In genomic region chr9:114385412-114386181, GRCh38 we compare ENCODE assay signal across 8 cellular contexts. TPM values are rescaled to one million over a fixed set of nuclear protein-coding genes. Genes with fewer than 3 reads are reported as not detected.
DNase-seq lines count a peak whose midpoint lies in the region; ATAC-seq and TF ChIP-seq lines count a peak whose summit lies in the region.

No MANE protein-coding gene starts in this region.

- H2BK120ac ChIP-seq in IMR-90 (ENCODE audit: low read depth, low read length), result peak overlapping the region; percentile 78

- ATAC-seq in GM21423 (IDR thresholded peaks at IDR 0.05; ENCODE audit: unreplicated experiment), result peak; percentile 86
- peak; percentile 56 for ATAC-seq in IMR-90 (ENCODE audit: low read depth)
- ATAC-seq in lower lobe of right lung, result peak; percentile 65 to 84

- POLR2A ChIA-PET in IMR-90 (lab: Charles Lee; ENCODE audit: unreplicated experiment), result interaction anchor here (1.0 kb wide), 1 partner anchor 10 kb away, joined by 3 read pairs; no protein-coding TSS in a partner anchor

- H3K27ac ChIP-seq in IMR-90 (ENCODE audit: insufficient read depth, low read length) (peak overlapping the region; percentile 24), caudate nucleus (ENCODE audit: low read depth, low read length) (peak overlapping the region; percentile 94), lower lobe of right lung (peak overlapping the region; percentile 92)

- peak overlapping the region; percentile 62; the same call in 1 of the 2 replicates for H3K56ac ChIP-seq in IMR-90 (ENCODE audit: extremely low read depth, insufficient read depth, low read length)

- CTCF ChIA-PET in IMR-90 (lab: Yijun Ruan, JAX), result interaction anchor here (0.8 kb wide), 1 partner anchor 20 kb away, joined by 3 read pairs; no protein-coding TSS in a partner anchor

- peak overlapping the region; percentile 44 for H3K4me2 ChIP-seq in IMR-90 (ENCODE audit: low read depth, low read length)

- dilution Hi-C loops in IMR-90 (cut with HindIII; ENCODE audit: low sequenced_read_pairs, unreplicated experiment), result no loop called here

- in situ Hi-C loops in IMR-90 (cut with MboI; ENCODE audit: low sequenced_read_pairs), result no loop called here

- no peaks in the 10 kb centered on the region for H3K27me3 ChIP-seq in IMR-90 (ENCODE audit: control insufficient read depth, insufficient read depth, low read length)
- H3K27me3 ChIP-seq in lower lobe of right lung (ENCODE audit: low read depth), result no peaks in the 10 kb centered on the region

- peak overlapping the region; percentile 93 for H3K4ac ChIP-seq in IMR-90 (ENCODE audit: low read depth, low read length)

- peaks cover 36% of the 10 kb centered on the region for H3K4me1 ChIP-seq in IMR-90 (ENCODE audit: control insufficient read depth, insufficient read depth, low read length)
- peaks cover 89% of the 10 kb centered on the region for H3K4me1 ChIP-seq in lower lobe of right lung

- H2BK20ac ChIP-seq in IMR-90 (ENCODE audit: low read depth, low read length), result peak overlapping the region; percentile 64; the same call in 1 of the 2 replicates

- BruUV-seq in IMR-90 (replicated peaks; lab: Mats Ljungman, UMichigan), result no TSS peak

- peaks cover 21% of the 10 kb centered on the region; the same call in 1 of the 2 replicates for H4K20me1 ChIP-seq in IMR-90 (ENCODE audit: insufficient read depth, low read length)

- peak overlapping the region; percentile 81 for H3K14ac ChIP-seq in IMR-90 (replicated peaks; ENCODE audit: low read depth, low read length)

- DNase-seq in C1 segment of cervical spinal cord (lab: John Stamatoyannopoulos, UW), result peak in 11 of 14 donors; percentile 16 to 79 (median 50)
- DNase-seq in IMR-90, result peak; percentile 95
- DNase-seq in activated CD4-positive, CD25-positive, alpha-beta regulatory T cell treated with anti-CD3 and anti-CD28 coated beads, Interleukin-2, amount 50 U/mL, for 16 hours (ENCODE audit: low read depth, low spot score), result peak; percentile 84
- peak in 57 of 61 donors; percentile 10 to 93 (median 62) for DNase-seq in caudate nucleus (lab: John Stamatoyannopoulos, UW)
- peak; percentile 85 for DNase-seq in lower lobe of right lung
- DNase-seq in stimulated activated CD8-positive, alpha-beta memory T cell treated with anti-CD3 and anti-CD28 coated beads, Interleukin-12 subunit alpha, Interleukin-12 subunit beta, amount 100 ng/mL, for 4 hours (ENCODE audit: low read depth), result peak; percentile 74
- no peak for DNase-seq in LoVo (ENCODE audit: low spot score)

- H3K9me3 ChIP-seq in IMR-90 (ENCODE audit: control insufficient read depth, insufficient read depth, low read length) (no peaks in the 10 kb centered on the region), lower lobe of right lung (no peaks in the 10 kb centered on the region)

- H3K36me3 ChIP-seq in IMR-90 (ENCODE audit: control insufficient read depth, insufficient read depth, low read length) (peaks cover 3% of the 10 kb centered on the region; the same call in 1 of the 2 replicates), lower lobe of right lung (peaks cover 17% of the 10 kb centered on the region)

- H2BK5ac ChIP-seq in IMR-90 (ENCODE audit: low read depth, low read length, poor library complexity, severe bottlenecking), result peak overlapping the region; percentile 67

- H3K9ac ChIP-seq in IMR-90 (ENCODE audit: low read depth, low read length), result peak overlapping the region; percentile 20; the same call in 1 of the 2 replicates

- peak overlapping the region in 1 of 2 experiments; percentile 82; a peak in 2 of 4 replicates for H4K8ac ChIP-seq in IMR-90 (ENCODE audit: low read depth in 2 of 2, low read length in 2 of 2)

- 68% methylated on average over 4 of the region's 11 CpGs; no CpG with 5 or more reads in 1 of the 2 experiments for WGBS in IMR-90 (ENCODE audit: extremely low coverage in 2 of 2, insufficient read length in 1 of 2), 2 experiments

- H2AK9ac ChIP-seq in IMR-90 (replicated peaks; ENCODE audit: low read depth, low read length, poor library complexity), result peak overlapping the region; percentile 85

- intact Hi-C loops in IMR-90 (cut with micrococcal nuclease) (no loop called here), lower lobe of right lung (cut with DNase I) (no loop called here)

- peaks cover 17 to 69% of the 10 kb centered on the region in 2 experiments for H3K79me1 ChIP-seq in IMR-90 (ENCODE audit: low read depth in 1 of 2, low read length in 2 of 2)

- peak overlapping the region; percentile 94 for H2AK5ac ChIP-seq in IMR-90 (ENCODE audit: low read depth, low read length)

- no peak for TF ChIP-seq POLR2A in IMR-90 (IDR thresholded peaks at IDR 0.05; ENCODE audit: low read depth, low read length)

- peak overlapping the region; percentile 22; the same call in 1 of the 2 replicates for H3K18ac ChIP-seq in IMR-90 (ENCODE audit: low read depth, low read length)

- peak overlapping the region; percentile 76 for H4K91ac ChIP-seq in IMR-90 (ENCODE audit: insufficient read depth, low read depth, low read length)

- no peak overlapping the region for H3K4me3 ChIP-seq in IMR-90 (ENCODE audit: insufficient read depth, low read depth, low read length)
- H3K4me3 ChIP-seq in lower lobe of right lung, result peak overlapping the region; percentile 77

- peak overlapping the region; percentile 37 for H3K23ac ChIP-seq in IMR-90 (ENCODE audit: low read depth, low read length)

- peak overlapping the region; percentile 11; the same call in 1 of the 2 replicates for H4K5ac ChIP-seq in IMR-90 (ENCODE audit: low read depth, low read length)

- no peak for TF ChIP-seq RAD21 in IMR-90 (IDR thresholded peaks at IDR 0.05; ENCODE audit: low read length)

- peak overlapping the region; percentile 85 for H2AFZ ChIP-seq in IMR-90 (replicated peaks; ENCODE audit: low read length, poor library complexity)

- TF ChIP-seq CTCF in IMR-90 (conservative IDR thresholded peaks at IDR 0.05; ENCODE audit: low read depth, low read length), result no peak
- no peak for TF ChIP-seq CTCF in lower lobe of right lung (IDR thresholded peaks at IDR 0.05)

- H3K9me1 ChIP-seq in IMR-90 (ENCODE audit: insufficient read depth, low read length), result peaks cover 17% of the 10 kb centered on the region

- H2BK15ac ChIP-seq in IMR-90 (ENCODE audit: low read depth, low read length), result peak overlapping the region; percentile 68; the same call in 1 of the 3 replicates

TF ChIP-seq in IMR-90, 13 proteins besides CTCF, POLR2A, EP300 and RAD21:
- TF ChIP-seq CEBPB (IDR thresholded peaks at IDR 0.05; ENCODE audit: low read depth, low read length), result peak; percentile 26; the same call in 1 of the 2 replicates
- TF ChIP-seq MAZ (IDR thresholded peaks at IDR 0.05; ENCODE audit: borderline replicate concordance, low read depth, low read length), result peak; percentile 42; the same call in 1 of the 2 replicates
- TF ChIP-seq CHD1 (IDR thresholded peaks at IDR 0.05; ENCODE audit: low read depth, low read length), result no peak
- peak; percentile 21; the same call in 1 of the 2 replicates for TF ChIP-seq FOS (IDR thresholded peaks at IDR 0.05; ENCODE audit: low read depth, low read length)
- no peak for TF ChIP-seq ELK1 (IDR thresholded peaks at IDR 0.05; ENCODE audit: borderline replicate concordance, low read depth, low read length)
- TF ChIP-seq RCOR1 (IDR thresholded peaks at IDR 0.05; ENCODE audit: insufficient replicate concordance, low read length), result peak; percentile 36
TF ChIP-seq in IMR-90: peak in this region for 4.

RNA-seq across cellular contexts. Expression of gene AKNA, which starts 2.2 kb away (rescaled TPM):
- total RNA-seq in IMR-90 (2012; rRNA removed) (2.7 and 2.8 TPM in 2 replicates), lower lobe of right lung (66.9 TPM)
- 7.2 and 7.3 TPM in 2 replicates for polyA plus RNA-seq in IMR-90 (2012; rRNA removed)
- polyA plus RNA-seq in IMR-90 (2012; cell fraction: cytosol; rRNA removed), result 1.3 and 5.9 TPM in 2 replicates
- polyA plus RNA-seq in IMR-90 (2012; cell fraction: nucleus; rRNA removed; ENCODE audit: low replicate concordance), result 23.5 and 29.0 TPM in 2 replicates

RNA-seq across cellular contexts. Expression of gene ORM2, which starts 55.9 kb away (rescaled TPM):
- total RNA-seq in IMR-90 (2012; rRNA removed) (not detected in 2 replicates), lower lobe of right lung (3.1 TPM)
- not detected in 2 replicates for polyA plus RNA-seq in IMR-90 (2012; rRNA removed)
- polyA plus RNA-seq in IMR-90 (2012; cell fraction: cytosol; rRNA removed), result not detected in 2 replicates
- not detected in 2 replicates for polyA plus RNA-seq in IMR-90 (2012; cell fraction: nucleus; rRNA removed; ENCODE audit: low replicate concordance)

Comparison
In these comparisons a context has a peak if more than half of its experiments do, and no peak if none do; other contexts are left out.
1. H3K27ac ChIP-seq: peak in every context shown above with its lines; median percentile 94 in caudate nucleus; 92 in lower lobe of right lung; 24 in IMR-90.
2. RNA of gene AKNA, which starts 2.2 kb away (total RNA-seq): 66.9 TPM in lower lobe of right lung (single experiment); 2.7 to 2.8 TPM in IMR-90; every median in the first group is over 10 times any median in the second.
3. Peak in every context shown above with its lines, with median percentiles within 50 percentile points of each other: ATAC-seq.